In the genomic region with DNA sequence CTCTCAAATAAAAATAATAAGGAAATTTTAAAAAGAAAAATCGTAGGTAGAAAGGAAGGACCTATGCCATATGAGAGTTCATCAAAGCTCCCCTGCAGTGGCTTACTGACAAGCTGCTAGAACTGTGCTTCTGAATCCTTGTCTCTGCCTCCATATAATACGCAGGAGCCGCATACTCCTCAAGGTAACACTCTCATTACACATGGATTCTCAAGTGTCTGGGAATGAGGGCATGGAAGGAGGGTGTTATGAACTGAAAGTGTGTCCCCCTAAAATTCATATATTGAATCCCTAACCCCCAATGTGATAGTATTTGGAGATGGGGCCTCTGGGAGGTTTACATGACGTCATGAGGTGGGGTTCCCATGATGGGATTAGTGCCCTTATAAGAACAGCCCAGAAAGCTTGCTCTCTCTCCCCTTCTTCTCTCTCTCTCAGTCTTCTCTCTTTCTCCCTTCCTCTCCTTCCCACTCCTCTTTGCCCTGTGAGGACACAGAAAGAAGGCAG, we compare ENCODE assay signal across 1 cellular context.
TF ChIP-seq lines count a peak whose summit lies in the region.

No MANE protein-coding gene starts in this region.

TF ChIP-seq in K562, 482 proteins besides CTCF, POLR2A, EP300 and RAD21 (continued from another document and continues in another):
- TF ChIP-seq ATF1 (CRISPR knock-in tag; IDR thresholded peaks at IDR 0.05) (no peak), ATF1 (tag; IDR thresholded peaks at IDR 0.05) (peak; percentile 85), CBFB (CRISPR knock-in tag; IDR thresholded peaks at IDR 0.05) (no peak), ZNF436 (CRISPR knock-in tag; IDR thresholded peaks at IDR 0.05) (no peak), HIVEP1 (CRISPR knock-in tag; IDR thresholded peaks at IDR 0.05) (0 out of 2 replicates have a peak, but pooled peaks have one; percentile 65), GTF2F1 (IDR thresholded peaks at IDR 0.05; ENCODE audit: low read depth, low read length) (no peak), EP400 (IDR thresholded peaks at IDR 0.05) (no peak), RFX1 (IDR thresholded peaks at IDR 0.05) (no peak), NCOA4 (IDR thresholded peaks at IDR 0.05; ENCODE audit: partially characterized antibody) (no peak), PCBP1 (IDR thresholded peaks at IDR 0.05; ENCODE audit: low read depth, low read length, poor library complexity, severe bottlenecking) (no peak), BHLHE40 (IDR thresholded peaks at IDR 0.05; ENCODE audit: low read length) (no peak), CHD2 (IDR thresholded peaks at IDR 0.05; ENCODE audit: low read depth, low read length) (no peak), TBL1XR1 (IDR thresholded peaks at IDR 0.05; ENCODE audit: low read length in 2 of 2) (no peak), SIN3A (IDR thresholded peaks at IDR 0.05; ENCODE audit: borderline replicate concordance in 2 of 2, control insufficient read depth in 1 of 2, low read depth in 2 of 2, low read length in 2 of 2) (no peak), CHCHD3 (CRISPR knock-in tag; IDR thresholded peaks at IDR 0.05) (no peak), SRF (CRISPR knock-in tag; IDR thresholded peaks at IDR 0.05) (no peak), FOXP1 (CRISPR knock-in tag; IDR thresholded peaks at IDR 0.05) (no peak), MAFG (tag; conservative IDR thresholded peaks at IDR 0.05) (no peak)
- TF ChIP-seq, protein P1, sequence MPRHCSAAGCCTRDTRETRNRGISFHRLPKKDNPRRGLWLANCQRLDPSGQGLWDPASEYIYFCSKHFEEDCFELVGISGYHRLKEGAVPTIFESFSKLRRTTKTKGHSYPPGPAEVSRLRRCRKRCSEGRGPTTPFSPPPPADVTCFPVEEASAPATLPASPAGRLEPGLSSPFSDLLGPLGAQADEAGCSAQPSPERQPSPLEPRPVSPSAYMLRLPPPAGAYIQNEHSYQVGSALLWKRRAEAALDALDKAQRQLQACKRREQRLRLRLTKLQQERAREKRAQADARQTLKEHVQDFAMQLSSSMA (CRISPR knock-in tag; IDR thresholded peaks at IDR 0.05) = no peak
- TF ChIP-seq, protein P2, sequence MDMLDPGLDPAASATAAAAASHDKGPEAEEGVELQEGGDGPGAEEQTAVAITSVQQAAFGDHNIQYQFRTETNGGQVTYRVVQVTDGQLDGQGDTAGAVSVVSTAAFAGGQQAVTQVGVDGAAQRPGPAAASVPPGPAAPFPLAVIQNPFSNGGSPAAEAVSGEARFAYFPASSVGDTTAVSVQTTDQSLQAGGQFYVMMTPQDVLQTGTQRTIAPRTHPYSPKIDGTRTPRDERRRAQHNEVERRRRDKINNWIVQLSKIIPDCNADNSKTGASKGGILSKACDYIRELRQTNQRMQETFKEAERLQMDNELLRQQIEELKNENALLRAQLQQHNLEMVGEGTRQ (CRISPR knock-in tag; IDR thresholded peaks at IDR 0.05) = no peak
- TF ChIP-seq, protein P3, sequence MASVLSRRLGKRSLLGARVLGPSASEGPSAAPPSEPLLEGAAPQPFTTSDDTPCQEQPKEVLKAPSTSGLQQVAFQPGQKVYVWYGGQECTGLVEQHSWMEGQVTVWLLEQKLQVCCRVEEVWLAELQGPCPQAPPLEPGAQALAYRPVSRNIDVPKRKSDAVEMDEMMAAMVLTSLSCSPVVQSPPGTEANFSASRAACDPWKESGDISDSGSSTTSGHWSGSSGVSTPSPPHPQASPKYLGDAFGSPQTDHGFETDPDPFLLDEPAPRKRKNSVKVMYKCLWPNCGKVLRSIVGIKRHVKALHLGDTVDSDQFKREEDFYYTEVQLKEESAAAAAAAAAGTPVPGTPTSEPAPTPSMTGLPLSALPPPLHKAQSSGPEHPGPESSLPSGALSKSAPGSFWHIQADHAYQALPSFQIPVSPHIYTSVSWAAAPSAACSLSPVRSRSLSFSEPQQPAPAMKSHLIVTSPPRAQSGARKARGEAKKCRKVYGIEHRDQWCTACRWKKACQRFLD (CRISPR knock-in tag; IDR thresholded peaks at IDR 0.05) = no peak
- TF ChIP-seq, protein P4, sequence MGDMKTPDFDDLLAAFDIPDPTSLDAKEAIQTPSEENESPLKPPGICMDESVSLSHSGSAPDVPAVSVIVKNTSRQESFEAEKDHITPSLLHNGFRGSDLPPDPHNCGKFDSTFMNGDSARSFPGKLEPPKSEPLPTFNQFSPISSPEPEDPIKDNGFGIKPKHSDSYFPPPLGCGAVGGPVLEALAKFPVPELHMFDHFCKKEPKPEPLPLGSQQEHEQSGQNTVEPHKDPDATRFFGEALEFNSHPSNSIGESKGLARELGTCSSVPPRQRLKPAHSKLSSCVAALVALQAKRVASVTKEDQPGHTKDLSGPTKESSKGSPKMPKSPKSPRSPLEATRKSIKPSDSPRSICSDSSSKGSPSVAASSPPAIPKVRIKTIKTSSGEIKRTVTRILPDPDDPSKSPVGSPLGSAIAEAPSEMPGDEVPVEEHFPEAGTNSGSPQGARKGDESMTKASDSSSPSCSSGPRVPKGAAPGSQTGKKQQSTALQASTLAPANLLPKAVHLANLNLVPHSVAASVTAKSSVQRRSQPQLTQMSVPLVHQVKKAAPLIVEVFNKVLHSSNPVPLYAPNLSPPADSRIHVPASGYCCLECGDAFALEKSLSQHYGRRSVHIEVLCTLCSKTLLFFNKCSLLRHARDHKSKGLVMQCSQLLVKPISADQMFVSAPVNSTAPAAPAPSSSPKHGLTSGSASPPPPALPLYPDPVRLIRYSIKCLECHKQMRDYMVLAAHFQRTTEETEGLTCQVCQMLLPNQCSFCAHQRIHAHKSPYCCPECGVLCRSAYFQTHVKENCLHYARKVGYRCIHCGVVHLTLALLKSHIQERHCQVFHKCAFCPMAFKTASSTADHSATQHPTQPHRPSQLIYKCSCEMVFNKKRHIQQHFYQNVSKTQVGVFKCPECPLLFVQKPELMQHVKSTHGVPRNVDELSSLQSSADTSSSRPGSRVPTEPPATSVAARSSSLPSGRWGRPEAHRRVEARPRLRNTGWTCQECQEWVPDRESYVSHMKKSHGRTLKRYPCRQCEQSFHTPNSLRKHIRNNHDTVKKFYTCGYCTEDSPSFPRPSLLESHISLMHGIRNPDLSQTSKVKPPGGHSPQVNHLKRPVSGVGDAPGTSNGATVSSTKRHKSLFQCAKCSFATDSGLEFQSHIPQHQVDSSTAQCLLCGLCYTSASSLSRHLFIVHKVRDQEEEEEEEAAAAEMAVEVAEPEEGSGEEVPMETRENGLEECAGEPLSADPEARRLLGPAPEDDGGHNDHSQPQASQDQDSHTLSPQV (IDR thresholded peaks at IDR 0.05) = no peak; the same call in 1 of the 2 replicates
- TF ChIP-seq, protein P5, sequence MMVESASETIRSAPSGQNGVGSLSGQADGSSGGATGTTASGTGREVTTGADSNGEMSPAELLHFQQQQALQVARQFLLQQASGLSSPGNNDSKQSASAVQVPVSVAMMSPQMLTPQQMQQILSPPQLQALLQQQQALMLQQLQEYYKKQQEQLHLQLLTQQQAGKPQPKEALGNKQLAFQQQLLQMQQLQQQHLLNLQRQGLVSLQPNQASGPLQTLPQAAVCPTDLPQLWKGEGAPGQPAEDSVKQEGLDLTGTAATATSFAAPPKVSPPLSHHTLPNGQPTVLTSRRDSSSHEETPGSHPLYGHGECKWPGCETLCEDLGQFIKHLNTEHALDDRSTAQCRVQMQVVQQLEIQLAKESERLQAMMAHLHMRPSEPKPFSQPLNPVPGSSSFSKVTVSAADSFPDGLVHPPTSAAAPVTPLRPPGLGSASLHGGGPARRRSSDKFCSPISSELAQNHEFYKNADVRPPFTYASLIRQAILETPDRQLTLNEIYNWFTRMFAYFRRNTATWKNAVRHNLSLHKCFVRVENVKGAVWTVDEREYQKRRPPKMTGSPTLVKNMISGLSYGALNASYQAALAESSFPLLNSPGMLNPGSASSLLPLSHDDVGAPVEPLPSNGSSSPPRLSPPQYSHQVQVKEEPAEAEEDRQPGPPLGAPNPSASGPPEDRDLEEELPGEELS (CRISPR knock-in tag; IDR thresholded peaks at IDR 0.05; ENCODE audit: borderline replicate concordance) = no peak
- TF ChIP-seq, protein P6, sequence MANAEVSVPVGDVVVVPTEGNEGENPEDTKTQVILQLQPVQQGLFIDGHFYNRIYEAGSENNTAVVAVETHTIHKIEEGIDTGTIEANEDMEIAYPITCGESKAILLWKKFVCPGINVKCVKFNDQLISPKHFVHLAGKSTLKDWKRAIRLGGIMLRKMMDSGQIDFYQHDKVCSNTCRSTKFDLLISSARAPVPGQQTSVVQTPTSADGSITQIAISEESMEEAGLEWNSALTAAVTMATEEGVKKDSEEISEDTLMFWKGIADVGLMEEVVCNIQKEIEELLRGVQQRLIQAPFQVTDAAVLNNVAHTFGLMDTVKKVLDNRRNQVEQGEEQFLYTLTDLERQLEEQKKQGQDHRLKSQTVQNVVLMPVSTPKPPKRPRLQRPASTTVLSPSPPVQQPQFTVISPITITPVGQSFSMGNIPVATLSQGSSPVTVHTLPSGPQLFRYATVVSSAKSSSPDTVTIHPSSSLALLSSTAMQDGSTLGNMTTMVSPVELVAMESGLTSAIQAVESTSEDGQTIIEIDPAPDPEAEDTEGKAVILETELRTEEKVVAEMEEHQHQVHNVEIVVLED (CRISPR knock-in tag; IDR thresholded peaks at IDR 0.05) = no peak
- TF ChIP-seq, protein P7, sequence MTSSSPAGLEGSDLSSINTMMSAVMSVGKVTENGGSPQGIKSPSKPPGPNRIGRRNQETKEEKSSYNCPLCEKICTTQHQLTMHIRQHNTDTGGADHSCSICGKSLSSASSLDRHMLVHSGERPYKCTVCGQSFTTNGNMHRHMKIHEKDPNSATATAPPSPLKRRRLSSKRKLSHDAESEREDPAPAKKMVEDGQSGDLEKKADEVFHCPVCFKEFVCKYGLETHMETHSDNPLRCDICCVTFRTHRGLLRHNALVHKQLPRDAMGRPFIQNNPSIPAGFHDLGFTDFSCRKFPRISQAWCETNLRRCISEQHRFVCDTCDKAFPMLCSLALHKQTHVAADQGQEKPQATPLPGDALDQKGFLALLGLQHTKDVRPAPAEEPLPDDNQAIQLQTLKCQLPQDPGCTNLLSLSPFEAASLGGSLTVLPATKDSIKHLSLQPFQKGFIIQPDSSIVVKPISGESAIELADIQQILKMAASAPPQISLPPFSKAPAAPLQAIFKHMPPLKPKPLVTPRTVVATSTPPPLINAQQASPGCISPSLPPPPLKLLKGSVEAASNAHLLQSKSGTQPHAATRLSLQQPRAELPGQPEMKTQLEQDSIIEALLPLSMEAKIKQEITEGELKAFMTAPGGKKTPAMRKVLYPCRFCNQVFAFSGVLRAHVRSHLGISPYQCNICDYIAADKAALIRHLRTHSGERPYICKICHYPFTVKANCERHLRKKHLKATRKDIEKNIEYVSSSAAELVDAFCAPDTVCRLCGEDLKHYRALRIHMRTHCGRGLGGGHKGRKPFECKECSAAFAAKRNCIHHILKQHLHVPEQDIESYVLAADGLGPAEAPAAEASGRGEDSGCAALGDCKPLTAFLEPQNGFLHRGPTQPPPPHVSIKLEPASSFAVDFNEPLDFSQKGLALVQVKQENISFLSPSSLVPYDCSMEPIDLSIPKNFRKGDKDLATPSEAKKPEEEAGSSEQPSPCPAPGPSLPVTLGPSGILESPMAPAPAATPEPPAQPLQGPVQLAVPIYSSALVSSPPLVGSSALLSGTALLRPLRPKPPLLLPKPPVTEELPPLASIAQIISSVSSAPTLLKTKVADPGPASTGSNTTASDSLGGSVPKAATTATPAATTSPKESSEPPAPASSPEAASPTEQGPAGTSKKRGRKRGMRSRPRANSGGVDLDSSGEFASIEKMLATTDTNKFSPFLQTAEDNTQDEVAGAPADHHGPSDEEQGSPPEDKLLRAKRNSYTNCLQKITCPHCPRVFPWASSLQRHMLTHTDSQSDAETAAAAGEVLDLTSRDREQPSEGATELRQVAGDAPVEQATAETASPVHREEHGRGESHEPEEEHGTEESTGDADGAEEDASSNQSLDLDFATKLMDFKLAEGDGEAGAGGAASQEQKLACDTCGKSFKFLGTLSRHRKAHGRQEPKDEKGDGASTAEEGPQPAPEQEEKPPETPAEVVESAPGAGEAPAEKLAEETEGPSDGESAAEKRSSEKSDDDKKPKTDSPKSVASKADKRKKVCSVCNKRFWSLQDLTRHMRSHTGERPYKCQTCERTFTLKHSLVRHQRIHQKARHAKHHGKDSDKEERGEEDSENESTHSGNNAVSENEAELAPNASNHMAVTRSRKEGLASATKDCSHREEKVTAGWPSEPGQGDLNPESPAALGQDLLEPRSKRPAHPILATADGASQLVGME (CRISPR knock-in tag; IDR thresholded peaks at IDR 0.05) = 0 out of 2 replicates have a peak, but pooled peaks have one; percentile 60
